ENCODE assay signal across 29 cellular contexts in the genomic region with DNA sequence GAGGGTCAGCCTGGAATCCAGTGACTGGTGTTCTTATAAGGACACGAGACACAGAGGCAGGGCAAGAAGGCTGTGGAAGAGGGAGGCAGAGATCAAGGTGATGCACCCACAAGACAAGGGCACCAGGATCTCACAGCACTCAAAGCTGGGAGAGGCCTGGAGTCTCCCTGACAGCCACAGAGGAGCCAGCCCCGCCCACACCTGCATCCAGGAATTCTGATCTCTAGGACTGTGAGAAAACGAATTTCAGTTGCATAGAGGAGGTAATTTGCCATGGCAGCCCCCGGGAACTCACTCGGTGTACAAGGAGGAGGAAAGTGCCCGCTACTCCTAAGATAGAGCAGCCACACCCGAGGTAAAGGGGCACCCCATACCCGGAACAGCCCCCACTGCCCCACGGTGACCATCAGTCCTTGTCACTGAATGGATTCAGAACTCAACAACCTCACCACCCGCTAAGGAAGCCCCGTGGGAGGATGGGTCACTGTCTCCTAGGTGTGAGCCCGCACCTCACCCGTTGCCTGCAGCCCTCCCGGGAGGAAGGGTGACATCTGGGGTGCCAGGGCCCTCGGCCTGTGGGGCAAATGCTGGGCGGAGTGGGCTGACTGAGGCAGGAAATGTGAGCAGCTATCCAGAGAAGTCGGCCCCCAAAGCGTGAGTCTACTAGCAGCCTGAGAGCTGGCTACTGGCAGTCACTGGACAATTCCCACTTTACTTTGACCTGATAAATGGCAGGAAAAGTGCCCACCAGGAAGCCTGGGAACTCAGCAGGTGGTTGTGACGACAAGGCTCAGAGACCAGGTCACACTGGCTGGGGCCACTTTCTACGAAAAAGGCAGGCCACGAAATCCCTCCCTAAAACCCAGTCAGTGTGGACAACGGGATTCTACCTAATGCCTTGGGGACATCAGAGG. TPM values are rescaled to one million over a fixed set of nuclear protein-coding genes. Genes with fewer than 3 reads are reported as not detected.
DNase-seq lines count a peak whose midpoint lies in the region; FAIRE-seq and TF ChIP-seq lines count a peak whose summit lies in the region.
"Had no signal": no experiment of that assay in that cellular context is flagged by ENCODE, and none has a peak within 500 bp of the region (broad histone marks: within the 10 kb centered on the region; RNA-seq: fewer than 3 reads in every experiment).

No MANE protein-coding gene starts in this region.

- TF ChIP-seq RAD21 in H1 (IDR thresholded peaks at IDR 0.05 in 1 of 2, conservative IDR thresholded peaks at IDR 0.05 in 1 of 2; ENCODE audit: low read depth in 2 of 2, low read length in 2 of 2): no peak

- no peak overlapping the region for H4K91ac ChIP-seq in H1 (replicated peaks; ENCODE audit: insufficient read length, low read length)

- peaks cover 3% of the 10 kb centered on the region for H3K27me3 Mint-ChIP-seq in neural crest cell (ENCODE audit: low read depth)
- H3K27me3 Mint-ChIP-seq: naive thymus-derived CD8-positive, alpha-beta T cell had no signal

- H3K27ac Mint-ChIP-seq in neural crest cell (ENCODE audit: unreplicated experiment): peak overlapping the region; percentile 43
- H3K27ac Mint-ChIP-seq: activated naive CD4-positive, alpha-beta T cell treated with anti-CD3 and anti-CD28 coated beads, Interleukin-2, amount 10 ng/mL, durations not matched to agents 7 days and 5 days; effector memory CD8-positive, alpha-beta T cell; HFFc6; stimulated activated naive B cell treated with anti-CD40 and anti-IgM and Interleukin-4, amounts not matched to agents 10 μg/mL and 1 μg/mL and 100 μg/mL, for 72 hours; T-helper 1 cell treated with Interleukin-12 subunit alpha and Interleukin-12 subunit beta and Interleukin-4 antibody, amounts not matched to agents 30 μg/mL and 1 μg/mL, for 36 hours had no signal

- no peaks in the 10 kb centered on the region for H3K79me1 ChIP-seq in H1 (ENCODE audit: low read depth, low read length)

- peak overlapping the region; percentile 92; the same call in 1 of the 2 replicates for H2BK15ac ChIP-seq in H1 (ENCODE audit: low read length)

- H2AK5ac ChIP-seq in H1 (ENCODE audit: low read depth, low read length): no peak overlapping the region

- no peak overlapping the region for H3K18ac ChIP-seq in H1 (ENCODE audit: extremely low read depth, low read length)

- H3K56ac ChIP-seq in H1 (replicated peaks; ENCODE audit: insufficient read length, low read depth, low read length): no peak overlapping the region

- no peak overlapping the region for H2BK12ac ChIP-seq in H1 (ENCODE audit: low read depth, low read length)

- TF ChIP-seq CTCF in H1 (IDR thresholded peaks at IDR 0.05; ENCODE audit: control extremely low read depth in 1 of 3, insufficient read depth in 1 of 3, low read depth in 1 of 3, low read length in 3 of 3) (no peak), neural crest cell (conservative IDR thresholded peaks at IDR 0.05) (no peak)

- H3K9ac ChIP-seq in H1 (replicated peaks in 1 of 4; ENCODE audit: extremely low read depth in 1 of 4, low read depth in 3 of 4, low read length in 3 of 4): no peak overlapping the region
- H3K9ac ChIP-seq: GM23248, SK-N-SH had no signal

- no peak overlapping the region for H2BK20ac ChIP-seq in H1 (ENCODE audit: low read length)

- H3K14ac ChIP-seq in H1 (ENCODE audit: insufficient read length): no peak overlapping the region

- no peaks in the 10 kb centered on the region for H3K36me3 ChIP-seq in H1 (ENCODE audit: control insufficient read depth in 2 of 4, insufficient read depth in 4 of 4, low read length in 3 of 4)
- H3K36me3 ChIP-seq: colonic mucosa had no signal

- CTCF ChIA-PET in H1 (lab: Charles Lee; ENCODE audit: partially characterized antibody): interaction anchor here (0.5 to 1.4 kb wide), 3 partner anchors 10 to 1892 kb away, joined by 3 to 5 read pairs (median 3); no protein-coding TSS in a partner anchor

- no peaks in the 10 kb centered on the region; a peak in 1 of 7 replicates for H3K27me3 ChIP-seq in H1 (replicated peaks in 1 of 4; ENCODE audit: control insufficient read depth in 3 of 4, extremely low read depth in 1 of 4, insufficient read depth in 3 of 4, low read length in 3 of 4)
- H3K27me3 ChIP-seq: colonic mucosa had no signal

- POLR2A ChIA-PET in H1 (lab: Charles Lee; ENCODE audit: partially characterized antibody): interaction anchor here (0.8 to 4.8 kb wide), 2 partner anchors 22 to 478 kb away, joined by 4 to 17 read pairs; a partner anchor contains a TSS

- H3K4me2 ChIP-seq in H1 (ENCODE audit: insufficient read depth in 1 of 2, low read depth in 2 of 2, low read length in 2 of 2): no peak overlapping the region
- H3K4me2 ChIP-seq: SK-N-SH had no signal

- H3K36me3 Mint-ChIP-seq in neural crest cell (ENCODE audit: low read depth): no peaks in the 10 kb centered on the region
- H3K36me3 Mint-ChIP-seq: activated naive CD4-positive, alpha-beta T cell treated with anti-CD3 and anti-CD28 coated beads, Interleukin-2, amount 10 ng/mL, durations not matched to agents 7 days and 5 days; mesothelial cell of epicardium had no signal

- no peaks in the 10 kb centered on the region for H4K20me1 ChIP-seq in H1 (replicated peaks in 1 of 2; ENCODE audit: control insufficient read depth in 1 of 2, insufficient read depth in 2 of 2, low read length in 2 of 2)

- H3K4me1 Mint-ChIP-seq in neural crest cell: peaks cover 41% of the 10 kb centered on the region

- 85% methylated on average over 20 of the region's 22 CpGs; no CpG with 5 or more reads in 1 of the 2 experiments for WGBS in H1 (ENCODE audit: extremely low coverage in 1 of 2, insufficient coverage in 1 of 2, insufficient read length in 1 of 2, insufficient replicate concordance in 2 of 2, low coverage in 1 of 2, low lambda C conversion rate in 2 of 2, missing lambda C conversion rate in 1 of 2), 2 experiments

- no peak overlapping the region for H2AFZ ChIP-seq in H1 (ENCODE audit: low read length)
- H2AFZ ChIP-seq: GM23248 had no signal

- H3K27ac ChIP-seq in H1 (ENCODE audit: low read depth, low read length): no peak overlapping the region
- H3K27ac ChIP-seq: 22Rv1, C4-2B, GM23248, RWPE1 had no signal

- H3K4me3 Mint-ChIP-seq in neural crest cell: no peak overlapping the region
- H3K4me3 Mint-ChIP-seq: activated naive CD4-positive, alpha-beta T cell treated with anti-CD3 and anti-CD28 coated beads, Interleukin-2, amount 10 ng/mL, durations not matched to agents 7 days and 5 days; effector memory CD8-positive, alpha-beta T cell; HFFc6; mesothelial cell of epicardium; stimulated activated naive B cell treated with anti-CD40 and anti-IgM and Interleukin-4, amounts not matched to agents 10 μg/mL and 1 μg/mL and 100 μg/mL, for 72 hours; T-helper 1 cell treated with Interleukin-12 subunit alpha and Interleukin-12 subunit beta and Interleukin-4 antibody, amounts not matched to agents 30 μg/mL and 1 μg/mL, for 36 hours had no signal

- H3K9me3 Mint-ChIP-seq in neural crest cell: no peaks in the 10 kb centered on the region
- H3K9me3 Mint-ChIP-seq: activated naive CD4-positive, alpha-beta T cell treated with anti-CD3 and anti-CD28 coated beads, Interleukin-2, amount 10 ng/mL, durations not matched to agents 7 days and 5 days; effector memory CD8-positive, alpha-beta T cell; HFFc6; mesothelial cell of epicardium; T-helper 1 cell treated with Interleukin-12 subunit alpha and Interleukin-12 subunit beta and Interleukin-4 antibody, amounts not matched to agents 30 μg/mL and 1 μg/mL, for 36 hours had no signal

- H3K9me3 ChIP-seq in H1 (ENCODE audit: insufficient read depth in 2 of 2, low read depth in 1 of 2, low read length in 1 of 2): no peaks in the 10 kb centered on the region
- H3K9me3 ChIP-seq: colonic mucosa, SK-N-SH had no signal

- FAIRE-seq in H1 (lab: Jason Lieb, UNC): no peak
- FAIRE-seq: GM12891 had no signal

- H3K4me3 ChIP-seq in H1 (ENCODE audit: extremely low read depth in 1 of 4, insufficient read depth in 2 of 4, low read depth in 3 of 4, low read length in 4 of 4): no peak overlapping the region
- H3K4me3 ChIP-seq: colonic mucosa, GM23248 had no signal

- no peak overlapping the region for H3K23ac ChIP-seq in H1 (ENCODE audit: insufficient read length)

- TF ChIP-seq EP300 in H1 (IDR thresholded peaks at IDR 0.05; ENCODE audit: borderline replicate concordance in 1 of 2, low read depth in 2 of 2, low read length in 2 of 2): no peak

- no peaks in the 10 kb centered on the region for H3K79me2 ChIP-seq in H1 (ENCODE audit: control insufficient read depth in 1 of 2, insufficient read depth in 2 of 2, low read length in 2 of 2)

- H4K5ac ChIP-seq in H1 (ENCODE audit: insufficient read length, low read depth, low read length): no peak overlapping the region

- no peaks in the 10 kb centered on the region for H3K23me2 ChIP-seq in H1 (ENCODE audit: low read depth, low read length)

- H3K4me1 ChIP-seq in H1 (replicated peaks in 1 of 4; ENCODE audit: control insufficient read depth in 3 of 4, insufficient read depth in 4 of 4, low read length in 3 of 4): peaks cover 0 to 5% (median under 1%) of the 10 kb centered on the region in 4 experiments; a peak in 2 of 7 replicates

- H3K4ac ChIP-seq in H1 (replicated peaks; ENCODE audit: insufficient read length, low read depth, low read length): no peak overlapping the region

- no peak for TF ChIP-seq POLR2A in H1 (IDR thresholded peaks at IDR 0.05; ENCODE audit: control extremely low read depth in 1 of 2, low read depth in 2 of 2, low read length in 2 of 2)

- peak overlapping the region; percentile 57; the same call in 1 of the 2 replicates for H4K8ac ChIP-seq in H1 (ENCODE audit: extremely low read depth, insufficient read depth, low read length)

- DNase-seq in DMS53 (lab: John Stamatoyannopoulos, UW): peak; percentile 59
- no peak for DNase-seq in DMS53 treated with DMSO at 0.1 percent for 48 hours (lab: John Stamatoyannopoulos, UW; ENCODE audit: unreplicated experiment)
- DNase-seq in COLO668 (lab: John Stamatoyannopoulos, UW; ENCODE audit: unreplicated experiment): peak; percentile 28
- no peak for DNase-seq in H1 (ENCODE audit: low read depth in 1 of 2, low spot score in 2 of 2)
- DNase-seq in neural crest cell (ENCODE audit: low read depth, low spot score): no peak
- no peak for DNase-seq in central memory CD4-positive, alpha-beta T cell
- no peak for DNase-seq in NCI-H82 (lab: John Stamatoyannopoulos, UW)
- DNase-seq in dermis blood vessel endothelial cell: no peak
- DNase-seq: activated CD4-positive, alpha-beta T cell treated with anti-CD3 and anti-CD28 coated beads, Interleukin-2, amount 50 U/mL, for 48 hours; activated CD8-positive, alpha-beta memory T cell treated with anti-CD3 and anti-CD28 coated beads, Interleukin-2, amount 50 U/mL, for 4 hours; activated naive CD4-positive, alpha-beta T cell treated with anti-CD3 and anti-CD28 coated beads, Interleukin-2, amount 10 ng/mL, durations not matched to agents 7 days and 5 days; amniotic stem cell; effector memory CD8-positive, alpha-beta T cell; foreskin fibroblast; GM23248; HFFc6; naive thymus-derived CD8-positive, alpha-beta T cell; NCI-H524 treated with DMSO at 0.1 percent for 48 hours; SK-N-SH; stimulated activated CD4-positive, alpha-beta T cell treated with anti-CD3 and anti-CD28 coated beads, Interleukin-15, amount 100 ng/mL, for 24 hours; stimulated activated naive B cell treated with anti-CD40 and anti-IgM and Interleukin-4, amounts not matched to agents 10 μg/mL and 1 μg/mL and 100 μg/mL, for 72 hours had no signal

- no peak overlapping the region for H2BK120ac ChIP-seq in H1 (replicated peaks; ENCODE audit: low read depth, low read length)

- no peak overlapping the region for H2BK5ac ChIP-seq in H1 (ENCODE audit: low read depth, low read length)

RNA-seq across cellular contexts. Expression of a gene that starts 22.4 kb away (rescaled TPM):
- total RNA-seq in H1 (2021; fragmentation: NEBNext Ultra II Directional; extraction: Animal tissue kit (Norgen Biotek cat#: 25700)): 3.8 and 5.6 TPM in 2 replicates
- polyA plus RNA-seq in H1 (2011; rRNA removed): 1.7 and 3.1 TPM in 2 replicates
- polyA plus RNA-seq in H1 (2011; cell fraction: cytosol; rRNA removed): 3.3 TPM
- polyA plus RNA-seq in H1 (2011; cell fraction: nucleus; rRNA removed): 8.7 TPM
- 1.5 to 2.8 TPM (median 2.7 TPM) in 4 replicates for polyA plus RNA-seq in H1 (2012, experiment 1 of 2)
- polyA plus RNA-seq in H1 (2012, experiment 2 of 2): 1.5 TPM
- 1.4 TPM for polyA plus RNA-seq in H1 (2013, experiment 1 of 2)
- 1.0 TPM for polyA plus RNA-seq in H1 (2013, experiment 2 of 2)
- polyA minus RNA-seq in H1 (2011; rRNA and poly(A)+ RNA removed): 0.39 and 0.95 TPM in 2 replicates
- polyA minus RNA-seq in H1 (2011; cell fraction: cytosol; rRNA and poly(A)+ RNA removed): 2.3 TPM
- polyA minus RNA-seq in H1 (2011; cell fraction: nucleus; rRNA and poly(A)+ RNA removed): 2.6 TPM
- total RNA-seq in neural crest cell (53.9 and 59.8 TPM in 2 replicates), dermis blood vessel endothelial cell (7.5 and 7.6 TPM in 2 replicates)
- total RNA-seq: OCI-LY7 had no signal

RNA-seq across cellular contexts. Expression of a gene that starts 38.1 kb away (rescaled TPM):
- total RNA-seq in H1 (2021; fragmentation: NEBNext Ultra II Directional; extraction: Animal tissue kit (Norgen Biotek cat#: 25700)): 12.0 and 12.5 TPM in 2 replicates
- polyA plus RNA-seq in H1 (2011; rRNA removed): 4.2 and 5.1 TPM in 2 replicates
- 5.8 TPM for polyA plus RNA-seq in H1 (2011; cell fraction: cytosol; rRNA removed)
- polyA plus RNA-seq in H1 (2011; cell fraction: nucleus; rRNA removed): 11.3 TPM
- 6.9 to 9.1 TPM (median 8.0 TPM) in 4 replicates for polyA plus RNA-seq in H1 (2012, experiment 1 of 2)
- 1.6 TPM for polyA plus RNA-seq in H1 (2012, experiment 2 of 2)
- 8.2 TPM for polyA plus RNA-seq in H1 (2013, experiment 1 of 2)
- polyA plus RNA-seq in H1 (2013, experiment 2 of 2): 8.6 TPM
- polyA minus RNA-seq in H1 (2011; rRNA and poly(A)+ RNA removed): 22.0 and 30.5 TPM in 2 replicates
- 6.2 TPM for polyA minus RNA-seq in H1 (2011; cell fraction: cytosol; rRNA and poly(A)+ RNA removed)
- polyA minus RNA-seq in H1 (2011; cell fraction: nucleus; rRNA and poly(A)+ RNA removed): 35.7 TPM
- total RNA-seq in neural crest cell (33.4 and 33.7 TPM in 2 replicates), dermis blood vessel endothelial cell (12.8 and 18.1 TPM in 2 replicates)

Comparison
In these comparisons a context has a peak if more than half of its experiments do, and no peak if none do; other contexts are left out.
1. DNase-seq: peak in DMS53 (single experiment) and COLO668 (single experiment); none in DMS53 treated with DMSO at 0.1 percent for 48 hours (single experiment), H1 (0 of 2), neural crest cell (single experiment), central memory CD4-positive, alpha-beta T cell (single experiment), NCI-H82 (single experiment) and dermis blood vessel endothelial cell (single experiment).